ENCODE assay signal across 17 cellular contexts in the genomic region with DNA sequence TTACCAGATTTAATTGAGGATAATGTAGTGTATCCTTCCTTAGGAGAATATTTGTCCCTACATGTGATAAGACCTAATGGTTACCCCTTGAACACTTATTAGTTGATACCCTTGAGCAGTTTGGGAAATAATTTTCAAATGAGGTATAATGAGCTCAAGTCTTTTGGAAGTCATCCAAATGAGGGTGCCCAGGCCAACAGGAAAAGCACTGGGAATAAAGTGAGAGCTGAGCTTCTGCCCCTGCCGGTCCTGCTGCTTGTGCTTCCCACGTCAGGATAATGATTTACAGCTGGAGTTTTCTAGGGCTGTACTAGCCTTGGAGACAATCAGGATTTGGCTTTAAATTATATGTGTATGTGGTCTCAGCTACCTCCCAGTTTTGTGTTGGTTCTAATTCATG.
DNase-seq lines count a peak whose midpoint lies in the region; ATAC-seq and TF ChIP-seq lines count a peak whose summit lies in the region.
"Had no signal": no experiment of that assay in that cellular context is flagged by ENCODE, and none has a peak within 500 bp of the region (broad histone marks: within the 10 kb centered on the region; RNA-seq: fewer than 3 reads in every experiment).

No MANE protein-coding gene starts in this region.

- H3K4me1 ChIP-seq in Caco-2: peaks cover 12% of the 10 kb centered on the region; the same call in 1 of the 2 replicates
- no peaks in the 10 kb centered on the region for H3K4me1 ChIP-seq in upper lobe of right lung
- H3K4me1 ChIP-seq: uterus had no signal

- POLR2A ChIA-PET in HEK293T (lab: Yijun Ruan, JAX) (no interaction called here), Caco-2 (lab: Charles Lee) (no interaction called here)

- H3K27me3 Mint-ChIP-seq in Caco-2 (ENCODE audit: insufficient read depth, unreplicated experiment): no peaks in the 10 kb centered on the region

- peaks cover 17% of the 10 kb centered on the region for H3K4me1 Mint-ChIP-seq in Caco-2 (ENCODE audit: low read depth, unreplicated experiment)

- no peak overlapping the region for H3K27ac Mint-ChIP-seq in Caco-2 (ENCODE audit: unreplicated experiment)
- H3K27ac Mint-ChIP-seq: CD4-positive, alpha-beta T cell; H9 had no signal

- no peaks in the 10 kb centered on the region for H3K9me3 Mint-ChIP-seq in Caco-2 (ENCODE audit: unreplicated experiment)
- H3K9me3 Mint-ChIP-seq: CD4-positive, alpha-beta T cell had no signal

- no peaks in the 10 kb centered on the region for H3K36me3 Mint-ChIP-seq in Caco-2 (ENCODE audit: insufficient read depth, unreplicated experiment)

- no peak overlapping the region for H3K4me3 ChIP-seq in epithelial cell of proximal tubule (ENCODE audit: low read depth, low read length)
- H3K4me3 ChIP-seq in retinal pigment epithelial cell (ENCODE audit: low read length): no peak overlapping the region
- H3K4me3 ChIP-seq in Caco-2 (ENCODE audit: low read depth, low read length): no peak overlapping the region
- no peak overlapping the region for H3K4me3 ChIP-seq in upper lobe of right lung
- no peak overlapping the region for H3K4me3 ChIP-seq in coronary artery
- H3K4me3 ChIP-seq: lung, uterus had no signal

- intact Hi-C loops in Caco-2 (cut with micrococcal nuclease; ENCODE audit: unreplicated experiment) (no loop called here), upper lobe of right lung (cut with DNase I) (no loop called here)

- H3K27me3 ChIP-seq in Caco-2 (replicated peaks; ENCODE audit: control insufficient read depth, insufficient read depth, low read length): no peaks in the 10 kb centered on the region
- H3K27me3 ChIP-seq in upper lobe of right lung: no peaks in the 10 kb centered on the region
- H3K27me3 ChIP-seq: uterus had no signal

- TF ChIP-seq CTCF in epithelial cell of proximal tubule (conservative IDR thresholded peaks at IDR 0.05; ENCODE audit: low read depth, low read length) (no peak), retinal pigment epithelial cell (conservative IDR thresholded peaks at IDR 0.05; ENCODE audit: low read depth, low read length) (peak; percentile 29), Caco-2 (IDR thresholded peaks at IDR 0.05; ENCODE audit: insufficient read depth in 1 of 2, low read depth in 1 of 2, low read length in 1 of 2, severe bottlenecking in 1 of 2, unreplicated experiment in 1 of 2) (no peak), upper lobe of right lung (IDR thresholded peaks at IDR 0.05) (no peak), coronary artery (IDR thresholded peaks at IDR 0.05) (no peak)

- no peak overlapping the region for H3K4me3 Mint-ChIP-seq in Caco-2 (ENCODE audit: unreplicated experiment)
- H3K4me3 Mint-ChIP-seq: CD4-positive, alpha-beta T cell; H9 had no signal

- BruUV-seq in Caco-2 (replicated peaks; lab: Mats Ljungman, UMichigan): no TSS peak

- ATAC-seq in upper lobe of right lung: no peak

- H3K36me3 ChIP-seq in Caco-2 (ENCODE audit: control insufficient read depth, insufficient read depth, low read length) (no peaks in the 10 kb centered on the region), upper lobe of right lung (no peaks in the 10 kb centered on the region)
- H3K36me3 ChIP-seq: neutrophil, uterus had no signal

- H3K9me3 ChIP-seq in Caco-2: no peaks in the 10 kb centered on the region
- no peaks in the 10 kb centered on the region for H3K9me3 ChIP-seq in upper lobe of right lung
- H3K9me3 ChIP-seq: neutrophil, uterus had no signal

- CTCF ChIA-PET in HEK293T (lab: Yijun Ruan, JAX) (no interaction called here), Caco-2 (lab: Charles Lee) (no interaction called here)

- no peak overlapping the region for H3K27ac ChIP-seq in upper lobe of right lung
- no peak overlapping the region for H3K27ac ChIP-seq in coronary artery
- H3K27ac ChIP-seq: neutrophil, uterus had no signal

- DNase-seq in HEK293T (ENCODE audit: extremely low spot score): no peak
- peak; percentile 90 to 94 for DNase-seq in NCI-H524 (lab: John Stamatoyannopoulos, UW)
- peak; percentile 38 for DNase-seq in epithelial cell of proximal tubule (ENCODE audit: low read depth)
- DNase-seq in retinal pigment epithelial cell (ENCODE audit: low read depth): peak; percentile 78
- DNase-seq in Caco-2: no peak
- no peak for DNase-seq in upper lobe of right lung
- DNase-seq in coronary artery (ENCODE audit: low spot score): no peak
- DNase-seq: activated CD8-positive, alpha-beta memory T cell treated with anti-CD3 and anti-CD28 coated beads, Interleukin-2, amount 50 U/mL, for 4 hours; activated naive CD4-positive, alpha-beta T cell treated with anti-CD3 and anti-CD28 coated beads, Interleukin-2, amount 50 U/mL, for 16 hours; CD4-positive, alpha-beta T cell; H9; NCI-H2081 treated with DMSO at 0.1 percent for 48 hours; stimulated activated naive CD4-positive, alpha-beta T cell; SW 1271; uterus had no signal

TF ChIP-seq in HEK293T, 16 proteins besides CTCF, POLR2A, EP300 and RAD21:
- TF ChIP-seq L3MBTL2 (conservative IDR thresholded peaks at IDR 0.05) (no peak), FOXK2 (IDR thresholded peaks at IDR 0.05) (no peak), PKNOX1 (IDR thresholded peaks at IDR 0.05) (0 out of 2 replicates have a peak, but pooled peaks have one; percentile 20)
TF ChIP-seq in HEK293T: peak in this region for 1.

Comparison
In these comparisons a context has a peak if more than half of its experiments do, and no peak if none do; other contexts are left out.
1. DNase-seq: peak in NCI-H524 (2 of 2), epithelial cell of proximal tubule (single experiment) and retinal pigment epithelial cell (single experiment); none in HEK293T (single experiment), Caco-2 (0 of 2), upper lobe of right lung (single experiment) and coronary artery (single experiment).